1 cellular context compared by ENCODE assay signal in genomic region chr20:49082295-49082694, GRCh38.
TF ChIP-seq lines count a peak whose summit lies in the region.
"Not testable (repeated sequence)": the region's sequence is repeated elsewhere in the genome, so short reads cannot be mapped to it uniquely, and the experiment has no call there.

No MANE protein-coding gene starts in this region.

TF ChIP-seq in HepG2, 621 proteins besides CTCF, POLR2A, EP300 and RAD21 (continued from another document):
- TF ChIP-seq ZBTB40 (IDR thresholded peaks at IDR 0.05); ATF7 (CRISPR knock-in tag; IDR thresholded peaks at IDR 0.05): not testable (repeated sequence)
- TF ChIP-seq ZBTB40 (CRISPR knock-in tag; IDR thresholded peaks at IDR 0.05) (0 out of 2 replicates have a peak, but pooled peaks have one; percentile 37), IRF9 (CRISPR knock-in tag; IDR thresholded peaks at IDR 0.05; ENCODE audit: borderline replicate concordance) (0 out of 2 replicates have a peak, but pooled peaks have one; percentile 24), SETDB1 (CRISPR knock-in tag; IDR thresholded peaks at IDR 0.05; ENCODE audit: borderline replicate concordance) (0 out of 2 replicates have a peak, but pooled peaks have one; percentile 12), ZNF280B (CRISPR knock-in tag; IDR thresholded peaks at IDR 0.05; ENCODE audit: borderline replicate concordance) (0 out of 2 replicates have a peak, but pooled peaks have one; percentile 61), ATF7 (IDR thresholded peaks at IDR 0.05) (peak; percentile 95), ZNF501 (CRISPR knock-in tag; IDR thresholded peaks at IDR 0.05) (peak; percentile 56; the same call in 1 of the 2 replicates)
